Comparison of ENCODE assay signal across 33 cellular contexts in the genomic region with DNA sequence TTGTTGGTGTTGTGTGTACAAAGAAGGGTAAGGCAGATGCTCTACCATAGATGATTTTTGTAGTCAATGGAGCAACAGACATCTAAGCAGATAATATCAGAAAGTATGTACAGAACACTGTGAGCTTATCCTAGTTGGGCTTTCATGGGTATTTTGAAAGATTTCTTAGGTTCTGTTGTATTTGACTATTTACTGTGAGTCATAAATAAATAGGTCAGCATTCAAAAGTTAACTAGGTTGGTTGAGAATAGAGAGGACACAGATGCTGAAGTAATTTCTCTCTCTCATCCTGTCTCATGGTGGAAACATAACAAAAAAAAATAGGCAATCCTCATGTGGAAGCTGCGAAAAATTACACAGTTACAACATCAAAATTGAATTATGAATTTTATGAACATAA.
"Had no signal": no experiment of that assay in that cellular context is flagged by ENCODE, and none has a peak within 500 bp of the region (broad histone marks: within the 10 kb centered on the region; RNA-seq: fewer than 3 reads in every experiment).

No MANE protein-coding gene starts in this region.

- H3K36me3 ChIP-seq: adrenal gland, ascending aorta, breast epithelium, cardiac muscle cell, colonic mucosa, esophagus squamous epithelium, gastroesophageal sphincter, heart right ventricle, WERI-Rb-1 had no signal

- H3K4me3 ChIP-seq: adrenal gland, ascending aorta, breast epithelium, cardiac muscle cell, colonic mucosa, esophagus squamous epithelium, gastroesophageal sphincter, heart right ventricle had no signal

- H3K4me1 Mint-ChIP-seq: activated B cell treated with CpG ODN at 0.5 μM for 24 hours; activated naive CD4-positive, alpha-beta T cell treated with anti-CD3 and anti-CD28 coated beads, Interleukin-2, amount 50 U/mL, for 24 hours; activated naive CD8-positive, alpha-beta T cell treated with anti-CD3 and anti-CD28 coated beads, Interleukin-2, amount 50 U/mL, for 24 hours; brain; T-helper 17 cell had no signal

- FAIRE-seq: endothelial cell of umbilical vein had no signal

- H3K27me3 ChIP-seq: adrenal gland, ascending aorta, breast epithelium, cardiac muscle cell, colonic mucosa, esophagus squamous epithelium, foreskin keratinocyte, gastroesophageal sphincter, heart right ventricle had no signal

- H3K9me3 ChIP-seq: adrenal gland, colonic mucosa had no signal

- H3K4me3 Mint-ChIP-seq: activated B cell treated with CpG ODN at 0.5 μM for 24 hours; activated CD4-positive, alpha-beta memory T cell treated with anti-CD3 and anti-CD28 coated beads for 36 hours; activated CD8-positive, alpha-beta memory T cell treated with anti-CD3 and anti-CD28 coated beads, Interleukin-2, amount 10 ng/mL, durations not matched to agents 7 days and 5 days; activated CD8-positive, alpha-beta T cell treated with anti-CD3 and anti-CD28 coated beads, Interleukin-2, amount 10 ng/mL, durations not matched to agents 7 days and 5 days; activated naive CD4-positive, alpha-beta T cell treated with anti-CD3 and anti-CD28 coated beads for 36 hours; activated naive CD4-positive, alpha-beta T cell treated with anti-CD3 and anti-CD28 coated beads, Interleukin-2, amount 50 U/mL, for 24 hours; activated naive CD8-positive, alpha-beta T cell treated with anti-CD3 and anti-CD28 coated beads for 36 hours; activated naive CD8-positive, alpha-beta T cell treated with anti-CD3 and anti-CD28 coated beads, Interleukin-2, amount 50 U/mL, for 24 hours; activated T-helper 1 cell treated with anti-CD3 and anti-CD28 coated beads, Interleukin-12 subunit alpha, Interleukin-12 subunit beta, Interleukin-2, Interleukin-4 antibody, amounts not matched to agents 30 ng/mL and 10 ng/mL and 1 ng/mL, durations not matched to agents 14 hours and 24 hours and 36 hours; brain; T-helper 17 cell; T-helper 2 cell treated with Interferon-gamma antibody and Interleukin-4, amounts not matched to agents 5 μg/mL and 100 μg/mL, for 36 hours had no signal

- H3K27me3 Mint-ChIP-seq: activated naive CD4-positive, alpha-beta T cell treated with anti-CD3 and anti-CD28 coated beads, Interleukin-2, amount 50 U/mL, for 24 hours; T-helper 17 cell had no signal

- H3K27ac Mint-ChIP-seq: activated B cell treated with CpG ODN at 0.5 μM for 24 hours; activated CD4-positive, alpha-beta memory T cell treated with anti-CD3 and anti-CD28 coated beads for 36 hours; activated CD8-positive, alpha-beta memory T cell treated with anti-CD3 and anti-CD28 coated beads, Interleukin-2, amount 10 ng/mL, durations not matched to agents 7 days and 5 days; activated CD8-positive, alpha-beta T cell treated with anti-CD3 and anti-CD28 coated beads, Interleukin-2, amount 10 ng/mL, durations not matched to agents 7 days and 5 days; activated naive CD4-positive, alpha-beta T cell treated with anti-CD3 and anti-CD28 coated beads for 36 hours; activated naive CD4-positive, alpha-beta T cell treated with anti-CD3 and anti-CD28 coated beads, Interleukin-2, amount 50 U/mL, for 24 hours; activated naive CD8-positive, alpha-beta T cell treated with anti-CD3 and anti-CD28 coated beads for 36 hours; activated naive CD8-positive, alpha-beta T cell treated with anti-CD3 and anti-CD28 coated beads, Interleukin-2, amount 50 U/mL, for 24 hours; activated T-helper 1 cell treated with anti-CD3 and anti-CD28 coated beads, Interleukin-12 subunit alpha, Interleukin-12 subunit beta, Interleukin-2, Interleukin-4 antibody, amounts not matched to agents 30 ng/mL and 10 ng/mL and 1 ng/mL, durations not matched to agents 14 hours and 24 hours and 36 hours; activated T-helper 2 cell treated with anti-CD3 and anti-CD28 coated beads, Interferon-gamma antibody, Interleukin-2, Interleukin-4, amounts not matched to agents 10 μg/mL and 5 μg/mL and 100 μg/mL, durations not matched to agents 14 hours and 24 hours and 36 hours; brain; T-helper 17 cell; T-helper 2 cell treated with Interferon-gamma antibody and Interleukin-4, amounts not matched to agents 5 μg/mL and 100 μg/mL, for 36 hours had no signal

- H3K36me3 Mint-ChIP-seq: activated CD4-positive, alpha-beta memory T cell treated with anti-CD3 and anti-CD28 coated beads for 36 hours; activated naive CD4-positive, alpha-beta T cell treated with anti-CD3 and anti-CD28 coated beads, Interleukin-2, amount 50 U/mL, for 24 hours; activated naive CD8-positive, alpha-beta T cell treated with anti-CD3 and anti-CD28 coated beads for 36 hours; brain had no signal

- DNase-seq: activated B cell treated with CpG ODN at 0.5 μM for 24 hours; activated CD4-positive, alpha-beta memory T cell treated with anti-CD3 and anti-CD28 coated beads for 36 hours; activated CD4-positive, alpha-beta T cell treated with anti-CD3 and anti-CD28 coated beads for 48 hours; activated CD8-positive, alpha-beta memory T cell treated with anti-CD3 and anti-CD28 coated beads, Interleukin-2, amount 10 ng/mL, durations not matched to agents 7 days and 5 days; activated CD8-positive, alpha-beta memory T cell treated with anti-CD3 and anti-CD28 coated beads, Interleukin-2, amount 50 U/mL, for 4 hours; activated CD8-positive, alpha-beta T cell treated with anti-CD3 and anti-CD28 coated beads, Interleukin-2, amount 10 ng/mL, durations not matched to agents 7 days and 5 days; activated effector memory CD4-positive, alpha-beta T cell treated with anti-CD3 and anti-CD28 coated beads, Interleukin-2, amount 50 U/mL, for 16 hours; activated naive CD4-positive, alpha-beta T cell treated with anti-CD3 and anti-CD28 coated beads for 36 hours; activated naive CD8-positive, alpha-beta T cell treated with anti-CD3 and anti-CD28 coated beads for 36 hours; activated naive CD8-positive, alpha-beta T cell treated with anti-CD3 and anti-CD28 coated beads, Interleukin-2, amount 50 U/mL, for 24 hours; activated T-cell treated with anti-CD3 and anti-CD28 coated beads, Interleukin-2, amount 50 U/mL, for 1 hour; activated T-cell treated with anti-CD3 and anti-CD28 coated beads, Interleukin-2, amount 50 U/mL, for 48 hours; adrenal gland; colonic mucosa; effector CD8-positive, alpha-beta T cell; esophagus squamous epithelium; foreskin keratinocyte; heart right ventricle; T-helper 1 cell; T-helper 17 cell; T1000; WERI-Rb-1 had no signal

- H3K4me1 ChIP-seq: adrenal gland, ascending aorta, breast epithelium, colonic mucosa, esophagus squamous epithelium, foreskin keratinocyte, gastroesophageal sphincter had no signal

- H3K27ac ChIP-seq: adrenal gland, ascending aorta, breast epithelium, cardiac muscle cell, colonic mucosa, epithelial cell of prostate, esophagus squamous epithelium, foreskin keratinocyte, gastroesophageal sphincter, heart right ventricle, WERI-Rb-1 had no signal
